Comparison of ENCODE assay signal across 1 cellular context in genomic region chr6:43718387-43719105, GRCh38.
TF ChIP-seq lines count a peak whose summit lies in the region.

No MANE protein-coding gene starts in this region.

TF ChIP-seq in HepG2, 621 proteins besides CTCF, POLR2A, EP300 and RAD21 (continues in another document):
- TF ChIP-seq ZNF687 (CRISPR knock-in tag; IDR thresholded peaks at IDR 0.05) (peak; percentile 54), ZMYM3 (CRISPR knock-in tag; IDR thresholded peaks at IDR 0.05) (peak; percentile 82; the same call in 1 of the 2 replicates), ZNF17 (CRISPR knock-in tag; IDR thresholded peaks at IDR 0.05) (0 out of 2 replicates have a peak, but pooled peaks have one; percentile 57), MTA1 (CRISPR knock-in tag; IDR thresholded peaks at IDR 0.05; ENCODE audit: borderline replicate concordance) (peak; percentile 46), KAT8 (CRISPR knock-in tag; IDR thresholded peaks at IDR 0.05) (0 out of 2 replicates have a peak, but pooled peaks have one; percentile 27), SP5 (CRISPR knock-in tag; IDR thresholded peaks at IDR 0.05; ENCODE audit: borderline replicate concordance, low read depth) (peak; percentile 11; the same call in 1 of the 2 replicates), HMGXB4 (CRISPR knock-in tag; IDR thresholded peaks at IDR 0.05; ENCODE audit: borderline replicate concordance in 1 of 2, low read depth in 1 of 2) (peak in 1 of 2 experiments; percentile 28; a peak in 1 of 4 replicates), TARDBP (CRISPR knock-in tag; IDR thresholded peaks at IDR 0.05) (0 out of 2 replicates have a peak, but pooled peaks have one; percentile 22), ZNF30 (CRISPR knock-in tag; IDR thresholded peaks at IDR 0.05) (no peak), BCL3 (CRISPR knock-in tag; IDR thresholded peaks at IDR 0.05) (0 out of 2 replicates have a peak, but pooled peaks have one; percentile 17), HIC2 (CRISPR knock-in tag; IDR thresholded peaks at IDR 0.05; ENCODE audit: low read depth) (no peak), TOE1 (CRISPR knock-in tag; IDR thresholded peaks at IDR 0.05) (no peak), HNF1A (IDR thresholded peaks at IDR 0.05; ENCODE audit: low read depth) (no peak), HNF1A (CRISPR knock-in tag; IDR thresholded peaks at IDR 0.05; ENCODE audit: borderline replicate concordance) (peak; percentile 29; the same call in 1 of the 2 replicates), SAP130 (CRISPR knock-in tag; IDR thresholded peaks at IDR 0.05; ENCODE audit: low read depth) (peak; percentile 65), TBX2 (CRISPR knock-in tag; IDR thresholded peaks at IDR 0.05; ENCODE audit: borderline replicate concordance) (peak; percentile 35; the same call in 1 of the 2 replicates), PITX1 (CRISPR knock-in tag; IDR thresholded peaks at IDR 0.05) (no peak), KDM1A (CRISPR knock-in tag; IDR thresholded peaks at IDR 0.05) (no peak), MEIS2 (CRISPR knock-in tag; IDR thresholded peaks at IDR 0.05) (peak; percentile 65; the same call in 1 of the 2 replicates), HMG20B (CRISPR knock-in tag; conservative IDR thresholded peaks at IDR 0.05) (0 out of 2 replicates have a peak, but pooled peaks have one; percentile 23), KDM5B (CRISPR knock-in tag; IDR thresholded peaks at IDR 0.05; ENCODE audit: borderline replicate concordance) (no peak), ZUFSP (CRISPR knock-in tag; IDR thresholded peaks at IDR 0.05; ENCODE audit: borderline replicate concordance) (no peak), ETV5 (CRISPR knock-in tag; IDR thresholded peaks at IDR 0.05; ENCODE audit: borderline replicate concordance) (peak; percentile 30; the same call in 1 of the 2 replicates), ZNF691 (CRISPR knock-in tag; IDR thresholded peaks at IDR 0.05; ENCODE audit: borderline replicate concordance, low read depth) (peak; percentile 76; the same call in 1 of the 2 replicates), UBTF (CRISPR knock-in tag; IDR thresholded peaks at IDR 0.05) (peak; percentile 16; the same call in 1 of the 2 replicates), SIX1 (CRISPR knock-in tag; IDR thresholded peaks at IDR 0.05; ENCODE audit: borderline replicate concordance) (no peak), ZBTB46 (CRISPR knock-in tag; IDR thresholded peaks at IDR 0.05; ENCODE audit: borderline replicate concordance) (no peak), GMEB1 (CRISPR knock-in tag; IDR thresholded peaks at IDR 0.05; ENCODE audit: borderline replicate concordance) (0 out of 2 replicates have a peak, but pooled peaks have one; percentile 11), JUND (CRISPR knock-in tag; IDR thresholded peaks at IDR 0.05) (0 out of 2 replicates have a peak, but pooled peaks have one; percentile 11)
